20 cellular contexts compared by ENCODE assay signal in the genomic region with DNA sequence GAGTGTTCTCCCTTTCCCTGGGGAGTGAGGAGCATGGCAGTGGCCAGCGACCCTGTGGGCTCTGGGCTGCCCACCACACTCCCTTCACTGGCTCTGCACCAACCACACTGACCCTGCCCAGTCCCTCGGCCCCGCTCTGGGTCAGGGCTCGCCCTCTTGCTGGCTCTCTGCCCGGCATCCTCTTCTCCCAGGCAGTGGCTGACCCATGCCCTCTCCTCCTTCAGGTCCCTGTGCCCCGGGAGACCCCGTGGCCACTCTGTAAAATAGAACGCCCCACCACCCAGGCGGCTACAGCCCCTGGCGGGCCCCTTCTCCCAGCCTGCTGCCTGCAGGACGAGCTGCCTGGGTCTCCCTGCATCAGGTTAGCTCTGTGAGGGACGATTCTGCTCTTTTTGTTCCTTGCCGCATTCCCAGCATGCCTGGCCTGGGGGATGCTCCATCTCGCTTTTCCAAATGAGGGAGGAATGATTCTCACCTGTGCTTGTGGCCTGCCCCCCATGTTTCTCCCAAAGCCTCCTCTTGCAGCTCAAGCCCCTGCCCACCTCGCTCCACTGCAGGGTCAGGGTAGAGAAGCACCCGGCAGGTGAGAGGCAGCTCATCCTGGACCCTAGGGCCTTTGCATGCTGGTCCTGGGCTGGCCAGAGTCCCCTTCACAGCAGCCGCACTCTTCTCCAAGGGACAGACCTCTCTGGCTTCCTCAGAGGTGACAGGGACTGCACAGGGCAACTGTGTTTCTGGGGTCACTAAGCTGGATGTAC. TPM values are rescaled to one million over a fixed set of nuclear protein-coding genes. Genes with fewer than 3 reads are reported as not detected.
"Had no signal": no experiment of that assay in that cellular context is flagged by ENCODE, and none has a peak within 500 bp of the region (broad histone marks: within the 10 kb centered on the region; RNA-seq: fewer than 3 reads in every experiment).

No MANE protein-coding gene starts in this region.

- H3K4me3 ChIP-seq: adrenal gland, gastroesophageal sphincter, heart right ventricle, lower lobe of right lung, skin epidermis had no signal

- H3K9me3 ChIP-seq: adrenal gland, gastroesophageal sphincter, lower lobe of right lung, SK-N-SH had no signal

- H3K36me3 ChIP-seq: adrenal gland, gastroesophageal sphincter, heart right ventricle, lower lobe of right lung had no signal

- ATAC-seq: activated CD8-positive, alpha-beta T cell treated with anti-CD3 and anti-CD28 coated beads for 36 hours; activated naive CD4-positive, alpha-beta T cell treated with anti-CD3 and anti-CD28 coated beads, Interleukin-2, amount 50 U/mL, for 72 hours; activated T-cell treated with anti-CD3 and anti-CD28 coated beads, Interleukin-2, amount 50 U/mL, for 72 hours; esophagus mucosa; gastroesophageal sphincter; heart right ventricle had no signal

- H3K27ac ChIP-seq: adrenal gland, gastroesophageal sphincter, heart right ventricle, lower lobe of right lung, skin epidermis had no signal

- H3K4me1 ChIP-seq: adrenal gland, heart right ventricle, lower lobe of right lung had no signal

- H3K27me3 ChIP-seq: adrenal gland had no signal

- DNase-seq: activated CD4-positive, alpha-beta T cell treated with anti-CD3 and anti-CD28 coated beads, Interleukin-2, amount 10 ng/mL, durations not matched to agents 24 days and 14 days; activated CD8-positive, alpha-beta T cell treated with anti-CD3 and anti-CD28 coated beads for 36 hours; activated gamma-delta T cell treated with Interleukin-2 at 50 U/mL for 16 hours; activated T-cell treated with anti-CD3 and anti-CD28 coated beads, Interleukin-2, amount 50 U/mL, for 72 hours; adrenal gland; cerebellar nuclear complex; effector CD8-positive, alpha-beta T cell; heart right ventricle; lower lobe of right lung; occipital lobe; SK-N-SH; stimulated activated CD4-positive, alpha-beta T cell treated with anti-CD3 and anti-CD28 coated beads, Interleukin-15, amount 100 ng/mL, for 24 hours; stimulated activated CD4-positive, alpha-beta T cell treated with anti-CD3 and anti-CD28 coated beads, Interleukin-2, amount 100 ng/mL, for 48 hours; trophoblast cell had no signal

RNA-seq across cellular contexts. Expression of gene CFAP100, which starts 14.5 kb away (rescaled TPM):
- total RNA-seq: activated CD4-positive, alpha-beta T cell treated with anti-CD3 and anti-CD28 coated beads, Interleukin-2, amount 10 ng/mL, durations not matched to agents 24 days and 14 days; activated CD8-positive, alpha-beta T cell treated with anti-CD3 and anti-CD28 coated beads for 36 hours; activated naive CD4-positive, alpha-beta T cell treated with anti-CD3 and anti-CD28 coated beads, Interleukin-2, amount 50 U/mL, for 72 hours; activated T-cell treated with anti-CD3 and anti-CD28 coated beads, Interleukin-2, amount 50 U/mL, for 72 hours; adrenal gland; bronchial epithelial cell; esophagus mucosa; gastroesophageal sphincter; heart right ventricle; natural killer cell treated with Interleukin-12 subunit alpha and Interleukin-12 subunit beta and Interleukin-15 and Interleukin-18, amount 100 ng/mL, for 72 hours had no signal
- polyA plus RNA-seq: adrenal gland, heart right ventricle, SK-N-SH had no signal
